Comparison of ENCODE assay signal across 17 cellular contexts in the genomic region with DNA sequence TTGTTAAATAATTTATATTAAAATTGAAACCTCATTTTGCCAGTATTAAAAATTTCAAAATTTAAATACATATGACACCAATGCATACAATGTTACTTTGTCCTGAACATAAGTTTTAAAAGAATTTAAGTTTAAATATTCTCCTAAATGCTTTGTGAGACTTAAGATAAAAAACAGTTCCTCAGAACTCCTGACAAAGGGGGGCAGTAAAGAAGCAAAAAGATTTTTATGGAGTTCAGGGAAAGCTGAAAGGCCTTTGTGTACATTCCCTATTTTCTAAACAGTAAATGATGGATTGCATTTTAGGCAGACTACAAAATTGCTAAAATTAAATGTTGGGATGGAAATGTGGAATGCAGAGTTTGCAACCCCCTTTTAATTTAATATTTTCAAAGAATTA.
DNase-seq lines count a peak whose midpoint lies in the region; ATAC-seq and TF ChIP-seq lines count a peak whose summit lies in the region.
"Had no signal": no experiment of that assay in that cellular context is flagged by ENCODE, and none has a peak within 500 bp of the region (broad histone marks: within the 10 kb centered on the region; RNA-seq: fewer than 3 reads in every experiment).

No MANE protein-coding gene starts in this region.

- H3K4me1 ChIP-seq in body of pancreas = peaks cover 8% of the 10 kb centered on the region
- H3K4me1 ChIP-seq: parathyroid adenoma had no signal

- in situ Hi-C loops in brain microvascular endothelial cell (cut with HindIII; ENCODE audit: low pct_ligation_motif_present, low sequenced_read_pairs) = no loop called here

- H3K27ac Mint-ChIP-seq in progenitor cell of endocrine pancreas = no peak overlapping the region
- H3K27ac Mint-ChIP-seq: activated T-helper 17 cell treated with anti-CD3 and anti-CD28 coated beads, Interleukin-2, amount 50 U/mL, for 72 hours had no signal

- no peak overlapping the region for H3K4me3 Mint-ChIP-seq in progenitor cell of endocrine pancreas (ENCODE audit: low read depth)
- H3K4me3 Mint-ChIP-seq: activated T-helper 17 cell treated with anti-CD3 and anti-CD28 coated beads, Interleukin-2, amount 50 U/mL, for 72 hours had no signal

- no peaks in the 10 kb centered on the region for H3K36me3 Mint-ChIP-seq in progenitor cell of endocrine pancreas (ENCODE audit: insufficient read depth)

- DNase-seq in GM03348 (ENCODE audit: low spot score) (peak; percentile 13), RKO (ENCODE audit: low spot score) (peak; percentile 5), fibroblast of gingiva (ENCODE audit: low read depth) (peak; percentile 9), progenitor cell of endocrine pancreas (ENCODE audit: low spot score, unreplicated experiment) (no peak), activated T-cell treated with anti-CD3 and anti-CD28 coated beads for 4 hours (no peak), brain microvascular endothelial cell (no peak), body of pancreas (no peak)
- DNase-seq: amygdala, DND-41, esophagus squamous epithelium, left colon, T-helper 1 cell, tibial artery had no signal

- H3K36me3 ChIP-seq in brain microvascular endothelial cell (replicated peaks) (no peaks in the 10 kb centered on the region), body of pancreas (replicated peaks in 1 of 2; ENCODE audit: insufficient read depth in 1 of 2, low read depth in 2 of 2) (no peaks in the 10 kb centered on the region)
- H3K36me3 ChIP-seq: esophagus squamous epithelium, tibial artery had no signal

- ATAC-seq in activated CD4-positive, CD25-positive, alpha-beta regulatory T cell treated with anti-CD3 and anti-CD28 coated beads, Interleukin-2, amount 50 U/mL, for 24 hours = no peak
- ATAC-seq in body of pancreas = no peak
- ATAC-seq: activated T-helper 17 cell treated with anti-CD3 and anti-CD28 coated beads, Interleukin-2, amount 50 U/mL, for 72 hours; left colon had no signal

- no peaks in the 10 kb centered on the region for H3K27me3 ChIP-seq in brain microvascular endothelial cell (replicated peaks)
- H3K27me3 ChIP-seq in body of pancreas = no peaks in the 10 kb centered on the region
- H3K27me3 ChIP-seq: esophagus squamous epithelium, tibial artery had no signal

- H3K4me1 Mint-ChIP-seq in progenitor cell of endocrine pancreas (ENCODE audit: low read depth) = peaks cover 17% of the 10 kb centered on the region
- H3K4me1 Mint-ChIP-seq: activated T-helper 17 cell treated with anti-CD3 and anti-CD28 coated beads, Interleukin-2, amount 50 U/mL, for 72 hours had no signal

- H3K9me3 Mint-ChIP-seq in progenitor cell of endocrine pancreas (ENCODE audit: low read depth) = no peaks in the 10 kb centered on the region
- H3K9me3 Mint-ChIP-seq: activated T-helper 17 cell treated with anti-CD3 and anti-CD28 coated beads, Interleukin-2, amount 50 U/mL, for 72 hours had no signal

- H3K27ac ChIP-seq in brain microvascular endothelial cell (no peak overlapping the region), body of pancreas (no peak overlapping the region)
- H3K27ac ChIP-seq: esophagus squamous epithelium, parathyroid adenoma, tibial artery had no signal

- no peaks in the 10 kb centered on the region for H3K27me3 Mint-ChIP-seq in progenitor cell of endocrine pancreas

- peak; percentile 13 for TF ChIP-seq CTCF in progenitor cell of endocrine pancreas (IDR thresholded peaks at IDR 0.05; ENCODE audit: unreplicated experiment)
- TF ChIP-seq CTCF in brain microvascular endothelial cell (IDR thresholded peaks at IDR 0.05; ENCODE audit: low read depth, low read length, missing control alignments) = no peak
- TF ChIP-seq CTCF in body of pancreas (IDR thresholded peaks at IDR 0.05) = no peak

- TF ChIP-seq POLR2A in body of pancreas (IDR thresholded peaks at IDR 0.05) = no peak

- no peaks in the 10 kb centered on the region for H3K9me3 ChIP-seq in body of pancreas
- H3K9me3 ChIP-seq: esophagus squamous epithelium, tibial artery had no signal

- intact Hi-C loops in body of pancreas (cut with DNase I) = no loop called here

- no peak overlapping the region for H3K4me3 ChIP-seq in brain microvascular endothelial cell (ENCODE audit: low read depth, low read length)
- no peak overlapping the region for H3K4me3 ChIP-seq in body of pancreas
- H3K4me3 ChIP-seq: esophagus squamous epithelium, smooth muscle cell, tibial artery had no signal

Comparison
In these comparisons a context has a peak if more than half of its experiments do, and no peak if none do; other contexts are left out.
1. DNase-seq: peak in GM03348 (single experiment), RKO (single experiment) and fibroblast of gingiva (single experiment); none in progenitor cell of endocrine pancreas (single experiment), activated T-cell treated with anti-CD3 and anti-CD28 coated beads for 4 hours (single experiment), brain microvascular endothelial cell (single experiment) and body of pancreas (0 of 4).